In the genomic region with DNA sequence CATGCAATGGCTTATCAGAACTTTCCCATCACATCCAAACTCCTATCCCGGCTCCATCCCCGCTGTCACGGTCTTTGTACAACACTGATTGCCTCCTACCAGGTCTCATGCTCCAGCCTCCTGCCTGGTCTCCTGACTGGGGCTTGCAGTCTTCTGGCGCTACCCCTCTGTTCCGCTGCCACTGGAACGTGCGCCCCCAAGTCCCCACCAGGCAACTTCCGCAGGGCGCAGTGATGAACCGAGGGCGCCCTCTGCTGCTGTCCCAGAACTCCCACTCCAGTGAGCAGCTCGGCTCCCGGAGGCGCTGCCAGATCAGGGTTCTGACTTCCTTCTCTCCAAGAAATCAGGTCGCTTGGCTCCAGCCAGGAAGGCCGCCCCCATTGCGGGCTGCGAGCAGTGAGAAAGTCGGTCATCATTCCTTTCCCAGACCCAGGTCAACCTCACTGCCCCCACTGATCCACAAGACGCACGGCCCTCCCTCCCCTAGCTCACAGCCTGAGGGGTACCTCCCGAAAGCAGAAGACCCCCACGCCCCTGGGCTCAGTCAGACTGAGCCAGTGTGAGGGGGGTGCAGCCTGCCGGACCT, we compare ENCODE assay signal across 9 cellular contexts. TPM values are rescaled to one million over a fixed set of nuclear protein-coding genes. Genes with fewer than 3 reads are reported as not detected.
DNase-seq lines count a peak whose midpoint lies in the region; ATAC-seq, FAIRE-seq and TF ChIP-seq lines count a peak whose summit lies in the region.
"Had no signal": no experiment of that assay in that cellular context is flagged by ENCODE, and none has a peak within 500 bp of the region (broad histone marks: within the 10 kb centered on the region; RNA-seq: fewer than 3 reads in every experiment).

No MANE protein-coding gene starts in this region.

- peak overlapping the region; percentile 22 for H3K4me2 ChIP-seq in keratinocyte (ENCODE audit: control insufficient read depth, extremely low read depth, insufficient read depth, low read depth, low read length)

- no peaks in the 10 kb centered on the region for H3K36me3 Mint-ChIP-seq in CD4-positive, CD25-positive, alpha-beta regulatory T cell
- H3K36me3 Mint-ChIP-seq: memory B cell had no signal

- peak; percentile 8 to 33 (median 25) for DNase-seq in CD4-positive, CD25-positive, alpha-beta regulatory T cell
- DNase-seq in HL-60 (ENCODE audit: low read depth in 1 of 2, low spot score in 1 of 2) (peak in 1 of 2 experiments; percentile 18), SJSA1 (ENCODE audit: low read depth in 1 of 2, low spot score in 2 of 2) (peak; percentile 37 to 63), caudate nucleus (lab: John Stamatoyannopoulos, UW) (peak in 51 of 61 donors; percentile 4 to 77 (median 40)), keratinocyte (ENCODE audit: low read depth, low spot score) (no peak), NCI-H1436 (lab: John Stamatoyannopoulos, UW) (no peak)
- DNase-seq in stimulated activated CD4-positive, alpha-beta T cell treated with anti-CD3 and anti-CD28 coated beads, Interleukin-2, amount 100 ng/mL, for 48 hours, result peak; percentile 30 to 36

- no peaks in the 10 kb centered on the region for H3K36me3 ChIP-seq in CD4-positive, CD25-positive, alpha-beta regulatory T cell (ENCODE audit: control insufficient read depth, insufficient read depth, low read length)
- no peaks in the 10 kb centered on the region for H3K36me3 ChIP-seq in SJSA1
- no peaks in the 10 kb centered on the region for H3K36me3 ChIP-seq in keratinocyte (ENCODE audit: control insufficient read depth in 2 of 2, extremely low read depth in 1 of 2, insufficient read depth in 2 of 2, low read length in 2 of 2)

- peak in 1 of 2 donors; percentile 39 for ATAC-seq in CD4-positive, CD25-positive, alpha-beta regulatory T cell (ENCODE audit: low read depth in 2 of 2)
- ATAC-seq in GM21390 (IDR thresholded peaks at IDR 0.05; ENCODE audit: unreplicated experiment), result no peak

- no peaks in the 10 kb centered on the region for H4K20me1 ChIP-seq in keratinocyte (ENCODE audit: control insufficient read depth, extremely low read depth, insufficient read depth, low read length)

- no peaks in the 10 kb centered on the region for H3K9me3 ChIP-seq in CD4-positive, CD25-positive, alpha-beta regulatory T cell (ENCODE audit: control insufficient read depth in 2 of 2, low read length in 2 of 2)
- H3K9me3 ChIP-seq in SJSA1 (replicated peaks) (no peaks in the 10 kb centered on the region), keratinocyte (ENCODE audit: control insufficient read depth, low read depth, low read length) (no peaks in the 10 kb centered on the region)

- no peak overlapping the region for H3K27ac ChIP-seq in CD4-positive, CD25-positive, alpha-beta regulatory T cell (ENCODE audit: insufficient read depth, low read length, poor library complexity, severe bottlenecking)
- H3K27ac ChIP-seq in HL-60 (replicated peaks) (no peak overlapping the region), SJSA1 (no peak overlapping the region), caudate nucleus (ENCODE audit: low read depth, low read length) (no peak overlapping the region), keratinocyte (ENCODE audit: control insufficient read depth, insufficient read depth, low read length) (no peak overlapping the region)

- no peaks in the 10 kb centered on the region for H3K9me3 Mint-ChIP-seq in CD4-positive, CD25-positive, alpha-beta regulatory T cell
- H3K9me3 Mint-ChIP-seq: memory B cell had no signal

- H3K79me2 ChIP-seq in keratinocyte (ENCODE audit: control insufficient read depth, insufficient read depth, low read length), result no peaks in the 10 kb centered on the region

- no peak for FAIRE-seq in keratinocyte (lab: Jason Lieb, UNC)

- H3K9ac ChIP-seq in keratinocyte (ENCODE audit: control insufficient read depth, extremely low read depth, insufficient read depth, low read length), result no peak overlapping the region

- peaks cover 59% of the 10 kb centered on the region for H3K27me3 Mint-ChIP-seq in CD4-positive, CD25-positive, alpha-beta regulatory T cell

- peaks cover 3% of the 10 kb centered on the region for H3K27me3 ChIP-seq in CD4-positive, CD25-positive, alpha-beta regulatory T cell (ENCODE audit: control insufficient read depth, insufficient read depth, low read length)
- H3K27me3 ChIP-seq in HL-60 (ENCODE audit: insufficient read depth, poor library complexity, severe bottlenecking), result peaks cover 23% of the 10 kb centered on the region
- H3K27me3 ChIP-seq in SJSA1 (replicated peaks), result peaks cover 29% of the 10 kb centered on the region
- H3K27me3 ChIP-seq in keratinocyte (ENCODE audit: control insufficient read depth, extremely low read depth, insufficient read depth, low read length), result peaks cover 17% of the 10 kb centered on the region

- H3K9me1 ChIP-seq in keratinocyte (ENCODE audit: control insufficient read depth, extremely low read depth, insufficient read depth, low read length), result no peaks in the 10 kb centered on the region

- H3K4me1 Mint-ChIP-seq in CD4-positive, CD25-positive, alpha-beta regulatory T cell, result peaks cover 0 to 2% (median 0%) of the 10 kb centered on the region in 4 donors
- H3K4me1 Mint-ChIP-seq: memory B cell had no signal

- dilution Hi-C loops in keratinocyte (cut with MboI; ENCODE audit: extremely low pct_ligation_motif_present, low sequenced_read_pairs), result no loop called here

- H3K27ac Mint-ChIP-seq in CD4-positive, CD25-positive, alpha-beta regulatory T cell, result no peak overlapping the region
- H3K27ac Mint-ChIP-seq: memory B cell had no signal

- H2AFZ ChIP-seq in keratinocyte (ENCODE audit: control insufficient read depth, low read length), result peak overlapping the region; percentile 9

- H3K4me3 Mint-ChIP-seq in CD4-positive, CD25-positive, alpha-beta regulatory T cell, result no peak overlapping the region
- H3K4me3 Mint-ChIP-seq: memory B cell had no signal

- peaks cover 5% of the 10 kb centered on the region for H3K4me1 ChIP-seq in CD4-positive, CD25-positive, alpha-beta regulatory T cell (ENCODE audit: control insufficient read depth, insufficient read depth, low read length, poor library complexity, severe bottlenecking)
- H3K4me1 ChIP-seq in SJSA1 (replicated peaks), result peaks cover 6% of the 10 kb centered on the region
- H3K4me1 ChIP-seq in keratinocyte (ENCODE audit: control insufficient read depth, extremely low read depth, insufficient read depth, low read length), result no peaks in the 10 kb centered on the region

- peak; percentile 21 for TF ChIP-seq CTCF in HL-60 (IDR thresholded peaks at IDR 0.05; ENCODE audit: insufficient read depth, low read length)
- peak; percentile 72 to 93 (median 90) for TF ChIP-seq CTCF in keratinocyte (optimal IDR thresholded peaks at IDR 0.05 in 1 of 3, IDR thresholded peaks at IDR 0.05 in 1 of 3, conservative IDR thresholded peaks at IDR 0.05 in 1 of 3; ENCODE audit: extremely low read depth in 1 of 3, insufficient read depth in 2 of 3, low read length in 3 of 3)

- no peak overlapping the region for H3K4me3 ChIP-seq in CD4-positive, CD25-positive, alpha-beta regulatory T cell (ENCODE audit: low read depth, low read length)
- H3K4me3 ChIP-seq in HL-60 (replicated peaks; ENCODE audit: insufficient read depth, low read length) (no peak overlapping the region), SJSA1 (no peak overlapping the region), keratinocyte (ENCODE audit: control insufficient read depth in 2 of 3, extremely low read depth in 1 of 3, insufficient read depth in 2 of 3, low read depth in 1 of 3, low read length in 3 of 3) (no peak overlapping the region)

RNA-seq across cellular contexts. Expression of gene RAB11FIP5, which starts 43.9 kb away (rescaled TPM):
- total RNA-seq in CD4-positive, CD25-positive, alpha-beta regulatory T cell, result 30.8 TPM
- 10 to 100 TPM; 15.4 to 24.0 (median 19.7) TPM for polyA plus RNA-seq in CD4-positive, CD25-positive, alpha-beta regulatory T cell
- 15.5 and 23.0 TPM in 2 replicates for total RNA-seq in SJSA1 (2014; rRNA removed; shearing (Covaris generic))
- polyA plus RNA-seq in keratinocyte, result 39.7 to 41.2 TPM (median 40.1 TPM) in 3 replicates
- polyA plus RNA-seq in keratinocyte (2011; ENCODE audit: low read depth), result 12.2 TPM
- 40.5 and 47.1 TPM in 2 replicates for polyA plus RNA-seq in keratinocyte (2011; cell fraction: cytosol; rRNA removed)
- 59.8 and 69.0 TPM in 2 replicates for polyA plus RNA-seq in keratinocyte (2011; cell fraction: nucleus; rRNA removed)
- polyA plus RNA-seq in keratinocyte (2012; ENCODE audit: low replicate concordance), result 42.8 and 45.3 TPM in 2 replicates
- polyA minus RNA-seq in keratinocyte, result 60.6 to 97.3 TPM (median 69.6 TPM) in 3 replicates
- 43.2 TPM for polyA minus RNA-seq in keratinocyte (2011; cell fraction: cytosol; rRNA and poly(A)+ RNA removed)
- polyA minus RNA-seq in keratinocyte (2011; cell fraction: nucleus; rRNA and poly(A)+ RNA removed), result 36.5 and 54.3 TPM in 2 replicates

RNA-seq across cellular contexts. Expression of gene NOTO, which starts 45.7 kb away (rescaled TPM):
- not detected for total RNA-seq in CD4-positive, CD25-positive, alpha-beta regulatory T cell
- polyA plus RNA-seq in CD4-positive, CD25-positive, alpha-beta regulatory T cell, result not detected
- total RNA-seq in SJSA1 (2014; rRNA removed; shearing (Covaris generic)), result not detected in 2 replicates
- polyA plus RNA-seq in keratinocyte, result not detected in 3 replicates
- polyA plus RNA-seq in keratinocyte (2011; ENCODE audit: low read depth), result not detected
- not detected in 2 replicates for polyA plus RNA-seq in keratinocyte (2011; cell fraction: cytosol; rRNA removed)
- polyA plus RNA-seq in keratinocyte (2011; cell fraction: nucleus; rRNA removed), result not detected in 2 replicates
- not detected in 2 replicates for polyA plus RNA-seq in keratinocyte (2012; ENCODE audit: low replicate concordance)
- not detected in 3 replicates for polyA minus RNA-seq in keratinocyte
- polyA minus RNA-seq in keratinocyte (2011; cell fraction: cytosol; rRNA and poly(A)+ RNA removed), result not detected
- polyA minus RNA-seq in keratinocyte (2011; cell fraction: nucleus; rRNA and poly(A)+ RNA removed), result not detected in 2 replicates

RNA-seq across cellular contexts. Expression of gene SMYD5, which starts 57.4 kb away (rescaled TPM):
- 30.3 TPM for total RNA-seq in CD4-positive, CD25-positive, alpha-beta regulatory T cell
- 10 to 100 TPM; 13.8 to 20.9 (median 17.7) TPM for polyA plus RNA-seq in CD4-positive, CD25-positive, alpha-beta regulatory T cell
- total RNA-seq in SJSA1 (2014; rRNA removed; shearing (Covaris generic)), result 20.7 and 24.3 TPM in 2 replicates
- polyA plus RNA-seq in keratinocyte, result 18.6 to 24.2 TPM (median 19.8 TPM) in 3 replicates
- polyA plus RNA-seq in keratinocyte (2011; ENCODE audit: low read depth), result 4.0 TPM
- 17.1 and 17.4 TPM in 2 replicates for polyA plus RNA-seq in keratinocyte (2011; cell fraction: cytosol; rRNA removed)
- 34.6 and 40.0 TPM in 2 replicates for polyA plus RNA-seq in keratinocyte (2011; cell fraction: nucleus; rRNA removed)
- polyA plus RNA-seq in keratinocyte (2012; ENCODE audit: low replicate concordance), result 17.6 and 25.3 TPM in 2 replicates
- 14.3 to 52.1 TPM (median 34.3 TPM) in 3 replicates for polyA minus RNA-seq in keratinocyte
- polyA minus RNA-seq in keratinocyte (2011; cell fraction: cytosol; rRNA and poly(A)+ RNA removed), result 13.4 TPM
- polyA minus RNA-seq in keratinocyte (2011; cell fraction: nucleus; rRNA and poly(A)+ RNA removed), result 11.4 and 16.9 TPM in 2 replicates

Comparison
In these comparisons a context has a peak if more than half of its experiments do, and no peak if none do; other contexts are left out.
1. DNase-seq: peak in CD4-positive, CD25-positive, alpha-beta regulatory T cell (3 of 3), SJSA1 (2 of 2), caudate nucleus (51 of 61) and stimulated activated CD4-positive, alpha-beta T cell treated with anti-CD3 and anti-CD28 coated beads, Interleukin-2, amount 100 ng/mL, for 48 hours (2 of 2); none in keratinocyte (single experiment) and NCI-H1436 (single experiment).